ENCODE assay signal across 6 cellular contexts in genomic region chr3:15229262-15229661, GRCh38.
"Had no signal": no experiment of that assay in that cellular context is flagged by ENCODE, and none has a peak within 500 bp of the region (broad histone marks: within the 10 kb centered on the region; RNA-seq: fewer than 3 reads in every experiment).

No MANE protein-coding gene starts in this region.

- H3K4me2 ChIP-seq: KMS-11 had no signal

- FAIRE-seq: HTR-8/SVneo had no signal

- H3K9ac ChIP-seq: KMS-11 had no signal

- DNase-seq: IMR-90, KBM-7, KG1 had no signal

- H3K27ac ChIP-seq: HL-60, KMS-11 had no signal
